In the genomic region with DNA sequence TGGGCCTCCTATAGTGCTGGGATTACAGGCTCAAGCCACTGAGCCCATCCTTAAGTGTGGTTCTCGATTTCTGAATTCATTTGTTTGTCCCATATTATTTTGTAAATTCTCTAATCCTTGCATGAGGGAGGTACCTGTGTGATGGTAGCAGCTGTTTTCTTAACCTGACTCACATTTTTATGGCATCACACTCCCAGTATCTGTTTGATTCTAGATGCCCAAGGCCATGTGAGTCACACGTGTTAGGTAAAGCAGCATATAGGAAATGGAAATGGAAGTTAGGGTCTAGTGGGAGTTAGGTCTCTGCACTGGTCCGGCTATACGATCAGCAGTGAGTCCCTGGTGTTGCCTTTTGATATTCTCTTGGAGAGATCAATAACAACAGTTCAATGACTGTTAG, we compare ENCODE assay signal across 19 cellular contexts.
DNase-seq lines count a peak whose midpoint lies in the region; ATAC-seq, FAIRE-seq and TF ChIP-seq lines count a peak whose summit lies in the region.
"Had no signal": no experiment of that assay in that cellular context is flagged by ENCODE, and none has a peak within 500 bp of the region (broad histone marks: within the 10 kb centered on the region; RNA-seq: fewer than 3 reads in every experiment).

No MANE protein-coding gene starts in this region.

- CTCF ChIA-PET in mammary epithelial cell (lab: Charles Lee; ENCODE audit: low non-redundant PET): no interaction called here

- no peak overlapping the region for H3K9ac ChIP-seq in mammary epithelial cell (ENCODE audit: insufficient read depth, low read length)

- FAIRE-seq in H54 (lab: Jason Lieb, UNC): peak; percentile 62
- FAIRE-seq: K562 had no signal

- DNase-seq in H54 (ENCODE audit: insufficient read length, low spot score) (no peak), LoVo (ENCODE audit: low spot score) (peak; percentile 58), mammary epithelial cell (peak; percentile 94), left colon (no peak), NCI-H2227 treated with DMSO at 0.1 percent for 48 hours (lab: John Stamatoyannopoulos, UW) (no peak), NCI-H1436 (lab: John Stamatoyannopoulos, UW) (no peak), RPMI8226 (no peak)
- no peak for DNase-seq in activated naive CD4-positive, alpha-beta T cell (lab: John Stamatoyannopoulos, UW)
- DNase-seq: ACHN, AML-193, COR-L47, HCEC 1CT, NCI-H1092, NCI-H524 treated with DMSO at 0.1 percent for 48 hours, SHP77 treated with DMSO at 0.1 percent for 48 hours had no signal

- no peak overlapping the region for H2AFZ ChIP-seq in mammary epithelial cell (ENCODE audit: low read depth, low read length)

- no peak overlapping the region for H3K4me3 ChIP-seq in mammary epithelial cell (replicated peaks in 1 of 3; ENCODE audit: insufficient read depth in 1 of 3, low read depth in 2 of 3, low read length in 3 of 3)
- H3K4me3 ChIP-seq: K562 had no signal

- no peak for TF ChIP-seq CTCF in mammary epithelial cell (conservative IDR thresholded peaks at IDR 0.05 in 1 of 2, IDR thresholded peaks at IDR 0.05 in 1 of 2; ENCODE audit: extremely low read depth in 1 of 2, insufficient read depth in 1 of 2, low read depth in 1 of 2, low read length in 2 of 2)

- peaks cover 16% of the 10 kb centered on the region for H3K4me1 ChIP-seq in mammary epithelial cell (ENCODE audit: insufficient read depth, low read length)

- BruUV-seq in mammary epithelial cell (replicated peaks; lab: Mats Ljungman, UMichigan): no TSS peak

- 67% methylated on average over 4 of the region's 4 CpGs for WGBS in mammary epithelial cell (ENCODE audit: low coverage, missing lambda C conversion rate)

- in situ Hi-C loops in mammary epithelial cell (cut with MboI; ENCODE audit: low sequenced_read_pairs in 2 of 2): no loop called here

- H3K27ac ChIP-seq in mammary epithelial cell (ENCODE audit: insufficient read depth, low read depth, low read length): peak overlapping the region; percentile 47
- H3K27ac ChIP-seq: HL-60 had no signal

- TF ChIP-seq POLR2A in H54 (IDR thresholded peaks at IDR 0.05; ENCODE audit: low read depth, low read length): no peak

- no peaks in the 10 kb centered on the region for H3K79me2 ChIP-seq in mammary epithelial cell (ENCODE audit: insufficient read depth, low read length)

- H3K27me3 ChIP-seq in mammary epithelial cell (ENCODE audit: insufficient read depth, low read length): no peaks in the 10 kb centered on the region

- peaks cover 9% of the 10 kb centered on the region for H3K36me3 ChIP-seq in mammary epithelial cell (ENCODE audit: insufficient read depth, low read length)

- H3K4me2 ChIP-seq in mammary epithelial cell (ENCODE audit: insufficient read depth, low read depth, low read length): no peak overlapping the region

- intact Hi-C loops in mammary epithelial cell (cut with micrococcal nuclease) (no loop called here), left colon (cut with DNase I, micrococcal nuclease) (no loop called here)

- no peaks in the 10 kb centered on the region for H3K9me3 ChIP-seq in mammary epithelial cell (replicated peaks; ENCODE audit: insufficient read depth, low read length)

- dilution Hi-C loops in mammary epithelial cell (cut with HindIII; ENCODE audit: low sequenced_read_pairs): no loop called here

- ATAC-seq in left colon: peak; percentile 54
- ATAC-seq: K562, Panc1, SK-N-SH treated with all-trans-retinoic acid at 6 μM for 48 hours had no signal

- H4K20me1 ChIP-seq in mammary epithelial cell (ENCODE audit: insufficient read depth, low read length): no peaks in the 10 kb centered on the region

Comparison
In these comparisons a context has a peak if more than half of its experiments do, and no peak if none do; other contexts are left out.
1. DNase-seq: peak in LoVo (single experiment) and mammary epithelial cell (single experiment); none in H54 (single experiment), left colon (0 of 2), NCI-H2227 treated with DMSO at 0.1 percent for 48 hours (single experiment), NCI-H1436 (single experiment), activated naive CD4-positive, alpha-beta T cell (0 of 4) and RPMI8226 (single experiment).